36 cellular contexts compared by ENCODE assay signal in the genomic region with DNA sequence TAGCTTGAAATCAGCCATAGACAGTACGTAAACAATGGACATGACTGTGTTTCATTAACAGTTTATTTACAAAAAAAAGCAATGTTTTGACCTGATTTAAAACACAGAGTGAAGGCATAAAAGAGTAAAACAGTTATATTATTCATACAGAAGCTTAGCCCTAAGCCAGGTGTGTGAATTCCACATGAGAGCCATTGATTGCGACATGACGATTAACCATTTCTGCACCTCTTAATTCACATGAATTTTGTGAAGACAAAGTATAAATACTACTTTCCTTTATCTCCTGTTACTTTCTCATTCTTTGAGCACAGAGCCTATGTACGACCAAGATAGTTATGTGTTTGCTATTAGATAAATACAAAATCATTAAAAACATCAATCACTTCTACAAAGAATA. TPM values are rescaled to one million over a fixed set of nuclear protein-coding genes. Genes with fewer than 3 reads are reported as not detected.
"Had no signal": no experiment of that assay in that cellular context is flagged by ENCODE, and none has a peak within 500 bp of the region (broad histone marks: within the 10 kb centered on the region; RNA-seq: fewer than 3 reads in every experiment).

No MANE protein-coding gene starts in this region.

- H3K27ac ChIP-seq: neural progenitor cell, parathyroid adenoma, psoas muscle, skin epidermis, spleen, suprapubic skin, testis, tibial artery, transverse colon, upper lobe of right lung, uterus had no signal

- H3K9ac ChIP-seq: neural progenitor cell, parathyroid adenoma had no signal

- H3K9me3 Mint-ChIP-seq: neural progenitor cell; stimulated activated memory B cell treated with anti-CD40 and anti-IgM and Interleukin-4, amounts not matched to agents 10 μg/mL and 1 μg/mL and 100 μg/mL, for 72 hours; stimulated activated naive CD8-positive, alpha-beta T cell treated with anti-CD3 and anti-CD28 coated beads, Interleukin-15, amount 100 ng/mL, for 72 hours had no signal

- DNase-seq: naive thymus-derived CD4-positive, alpha-beta T cell; natural killer cell; occipital lobe; posterior cingulate gyrus; psoas muscle; right cardiac atrium; spleen; stimulated activated CD4-positive, alpha-beta T cell treated with anti-CD3 and anti-CD28 coated beads, Interleukin-12 subunit alpha, Interleukin-12 subunit beta, amount 100 ng/mL, for 4 hours; stimulated activated CD4-positive, alpha-beta T cell treated with anti-CD3 and anti-CD28 coated beads, Interleukin-1b, Interleukin-23, amount 100 ng/mL, for 48 hours; stimulated activated CD4-positive, alpha-beta T cell treated with anti-CD3 and anti-CD28 coated beads, Interleukin-4, amount 100 ng/mL, for 1 hour; stimulated activated CD4-positive, alpha-beta T cell treated with anti-CD3 and anti-CD28 coated beads, Interleukin-4, amount 100 ng/mL, for 4 hours; stimulated activated CD8-positive, alpha-beta memory T cell treated with anti-CD3 and anti-CD28 coated beads, Interleukin-4, amount 100 ng/mL, for 48 hours; stimulated activated naive CD4-positive, alpha-beta T cell; stimulated activated naive CD8-positive, alpha-beta T cell treated with anti-CD3 and anti-CD28 coated beads, Interleukin-15, amount 100 ng/mL, for 72 hours; stimulated activated naive CD8-positive, alpha-beta T cell treated with anti-CD3 and anti-CD28 coated beads, Interleukin-15, Interleukin-2, amounts not matched to agents 100 U/mL and 50 U/mL, for 24 hours; substantia nigra; testis; tibial artery; transverse colon; upper lobe of right lung; uterus had no signal

- H3K4me1 Mint-ChIP-seq: naive thymus-derived CD4-positive, alpha-beta T cell; natural killer cell; nephron; neural progenitor cell; stimulated activated memory B cell treated with anti-CD40 and anti-IgM and Interleukin-4, amounts not matched to agents 10 μg/mL and 1 μg/mL and 100 μg/mL, for 72 hours; stimulated activated naive CD8-positive, alpha-beta T cell treated with anti-CD3 and anti-CD28 coated beads, Interleukin-15, amount 100 ng/mL, for 72 hours had no signal

- ATAC-seq: naive thymus-derived CD4-positive, alpha-beta T cell; natural killer cell; psoas muscle; right cardiac atrium; sciatic nerve; stimulated activated memory B cell treated with anti-CD40 and anti-IgM and Interleukin-4, amounts not matched to agents 10 μg/mL and 1 μg/mL and 100 μg/mL, for 72 hours; stimulated activated naive CD8-positive, alpha-beta T cell treated with anti-CD3 and anti-CD28 coated beads, Interleukin-15, amount 100 ng/mL, for 72 hours; stimulated activated naive CD8-positive, alpha-beta T cell treated with anti-CD3 and anti-CD28 coated beads, Interleukin-15, Interleukin-2, amounts not matched to agents 100 U/mL and 50 U/mL, for 24 hours; upper lobe of right lung had no signal

- H3K4me3 Mint-ChIP-seq: naive thymus-derived CD4-positive, alpha-beta T cell; natural killer cell; nephron; neural progenitor cell; stimulated activated memory B cell treated with anti-CD40 and anti-IgM and Interleukin-4, amounts not matched to agents 10 μg/mL and 1 μg/mL and 100 μg/mL, for 72 hours; stimulated activated naive CD8-positive, alpha-beta T cell treated with anti-CD3 and anti-CD28 coated beads, Interleukin-15, amount 100 ng/mL, for 72 hours; type B pancreatic cell had no signal

- H3K27me3 Mint-ChIP-seq: naive thymus-derived CD4-positive, alpha-beta T cell; progenitor cell of endocrine pancreas; stimulated activated memory B cell treated with anti-CD40 and anti-IgM and Interleukin-4, amounts not matched to agents 10 μg/mL and 1 μg/mL and 100 μg/mL, for 72 hours; stimulated activated naive CD8-positive, alpha-beta T cell treated with anti-CD3 and anti-CD28 coated beads, Interleukin-15, amount 100 ng/mL, for 72 hours; type B pancreatic cell had no signal

- H3K4me1 ChIP-seq: neural progenitor cell, parathyroid adenoma, psoas muscle, spleen, suprapubic skin, testis, tibial artery, transverse colon, upper lobe of right lung, uterus had no signal

- H3K9me3 ChIP-seq: psoas muscle, spleen, suprapubic skin, testis, tibial artery, transverse colon, upper lobe of right lung, uterus had no signal

- H3K27me3 ChIP-seq: neural progenitor cell, spleen, suprapubic skin, testis, tibial artery, transverse colon, upper lobe of right lung, uterus had no signal

- H3K36me3 ChIP-seq: neural progenitor cell, spleen, suprapubic skin, tibial artery, transverse colon, upper lobe of right lung, uterus had no signal

- H2AFZ ChIP-seq: neural progenitor cell, parathyroid adenoma had no signal

- H3K4me2 ChIP-seq: neural progenitor cell, smooth muscle cell had no signal

- H3K4me3 ChIP-seq: neural progenitor cell, psoas muscle, skin epidermis, smooth muscle cell, spleen, suprapubic skin, testis, tibial artery, transverse colon, upper lobe of right lung, uterus had no signal

- H3K36me3 Mint-ChIP-seq: naive thymus-derived CD4-positive, alpha-beta T cell; natural killer cell; neural progenitor cell; stimulated activated memory B cell treated with anti-CD40 and anti-IgM and Interleukin-4, amounts not matched to agents 10 μg/mL and 1 μg/mL and 100 μg/mL, for 72 hours; type B pancreatic cell had no signal

RNA-seq across cellular contexts. Expression of gene MAGEB18, which starts 55.0 kb away (rescaled TPM):
- total RNA-seq: naive thymus-derived CD4-positive, alpha-beta T cell; natural killer cell; occipital lobe; osteoblast; progenitor cell of endocrine pancreas; psoas muscle; renal cortical epithelial cell; right cardiac atrium; sciatic nerve; smooth muscle cell; spleen; suprapubic skin; transverse colon; upper lobe of right lung; urinary bladder; uterus had no signal
- polyA plus RNA-seq: naive thymus-derived CD4-positive, alpha-beta T cell; neural cell; psoas muscle; right cardiac atrium; smooth muscle cell; spleen; thymus; urinary bladder had no signal
